In genomic region chr7:22445140-22445722, GRCh38 we compare ENCODE assay signal across 8 cellular contexts. TPM values are rescaled to one million over a fixed set of nuclear protein-coding genes. Genes with fewer than 3 reads are reported as not detected.
DNase-seq lines count a peak whose midpoint lies in the region; ATAC-seq and TF ChIP-seq lines count a peak whose summit lies in the region.

No MANE protein-coding gene starts in this region.

- no peaks in the 10 kb centered on the region for H4K20me1 ChIP-seq in hepatocyte (ENCODE audit: insufficient read depth, poor library complexity, severe bottlenecking)

- intact Hi-C loops in A673 (cut with micrococcal nuclease; ENCODE audit: unreplicated experiment): no loop called here

- BruUV-seq in A673 (replicated peaks; lab: Mats Ljungman, UMichigan): no TSS peak

- WGBS in hepatocyte (ENCODE audit: low lambda C conversion rate, missing lambda C conversion rate): 62% methylated on average over 14 of the region's 14 CpGs

- no peak overlapping the region for H2AFZ ChIP-seq in hepatocyte

- peak overlapping the region; percentile 24 for H3K27ac ChIP-seq in A673 (ENCODE audit: low read depth, low read length, poor library complexity, severe bottlenecking)
- H3K27ac ChIP-seq in hepatocyte: no peak overlapping the region

- no peak overlapping the region for H3K4me3 Mint-ChIP-seq in neural crest cell

- H3K4me1 Mint-ChIP-seq in neural crest cell: peaks cover 26% of the 10 kb centered on the region

- H3K4me1 ChIP-seq in A673 (ENCODE audit: insufficient read depth, low read length, poor library complexity, severe bottlenecking) (peaks cover 22% of the 10 kb centered on the region), hepatocyte (ENCODE audit: insufficient read depth) (peaks cover 13% of the 10 kb centered on the region)

- CTCF ChIA-PET in A673 (lab: Charles Lee): no interaction called here

- H3K9me3 Mint-ChIP-seq in neural crest cell: peaks cover 3% of the 10 kb centered on the region

- no peaks in the 10 kb centered on the region for H3K9me3 ChIP-seq in A673 (ENCODE audit: low read depth, low read length, poor library complexity, severe bottlenecking)
- H3K9me3 ChIP-seq in hepatocyte (ENCODE audit: low read depth): no peaks in the 10 kb centered on the region

- H3K36me3 Mint-ChIP-seq in neural crest cell (ENCODE audit: low read depth): peaks cover 3% of the 10 kb centered on the region

- POLR2A ChIA-PET in A673 (lab: Charles Lee; ENCODE audit: low non-redundant PET): no interaction called here

- H3K4me3 ChIP-seq in A673 (ENCODE audit: low read depth, low read length, poor library complexity, severe bottlenecking): no peak overlapping the region
- no peak overlapping the region for H3K4me3 ChIP-seq in hepatocyte

- peak overlapping the region; percentile 43 for H3K27ac Mint-ChIP-seq in neural crest cell (ENCODE audit: unreplicated experiment)

- H3K79me2 ChIP-seq in hepatocyte: no peaks in the 10 kb centered on the region

- no peaks in the 10 kb centered on the region for H3K27me3 Mint-ChIP-seq in neural crest cell (ENCODE audit: low read depth)

- ATAC-seq in GM21423 (IDR thresholded peaks at IDR 0.05; ENCODE audit: unreplicated experiment): peak; percentile 37

- no peaks in the 10 kb centered on the region for H3K9me2 ChIP-seq in hepatocyte (replicated peaks; ENCODE audit: insufficient read depth)

- H3K27me3 ChIP-seq in A673 (replicated peaks; ENCODE audit: insufficient read depth, low read depth, low read length, poor library complexity): no peaks in the 10 kb centered on the region
- no peaks in the 10 kb centered on the region for H3K27me3 ChIP-seq in hepatocyte

- no peak overlapping the region for H3K4me2 ChIP-seq in hepatocyte

- TF ChIP-seq CTCF in A673 (conservative IDR thresholded peaks at IDR 0.05; ENCODE audit: low read depth, low read length) (no peak), neural crest cell (conservative IDR thresholded peaks at IDR 0.05) (no peak), hepatocyte (IDR thresholded peaks at IDR 0.05; ENCODE audit: poor library complexity) (no peak)

- H3K36me3 ChIP-seq in A673 (ENCODE audit: insufficient read depth, low read length, poor library complexity, severe bottlenecking) (no peaks in the 10 kb centered on the region), hepatocyte (replicated peaks; ENCODE audit: insufficient read depth, low read depth) (no peaks in the 10 kb centered on the region)

- peak; percentile 29 for DNase-seq in A673 (ENCODE audit: low spot score)
- peak; percentile 76 for DNase-seq in NCI-H1105 treated with DMSO at 0.1 percent for 48 hours (lab: John Stamatoyannopoulos, UW)
- peak; percentile 68 to 98 for DNase-seq in dermis microvascular lymphatic vessel endothelial cell (ENCODE audit: low read depth in 2 of 2)
- no peak for DNase-seq in neural crest cell (ENCODE audit: low read depth, low spot score)
- DNase-seq in HCEC 1CT: no peak
- no peak for DNase-seq in CD1c-positive myeloid dendritic cell (ENCODE audit: extremely low spot score)
- no peak for DNase-seq in hepatocyte (ENCODE audit: low spot score)

RNA-seq across cellular contexts. Expression of gene STEAP1B, which starts 54.8 kb away (rescaled TPM):
- 49.9 and 53.0 TPM in 2 replicates for total RNA-seq in A673 (2021)
- 2.9 and 10.9 TPM in 2 replicates for total RNA-seq in dermis microvascular lymphatic vessel endothelial cell
- 9.5 and 10.8 TPM in 2 replicates for total RNA-seq in neural crest cell
- 0.36 TPM in 1 of 2 replicates, not detected in the other for total RNA-seq in hepatocyte
- polyA plus RNA-seq in hepatocyte: 0.16 and 0.35 TPM in 2 replicates

Comparison
In these comparisons a context has a peak if more than half of its experiments do, and no peak if none do; other contexts are left out.
1. DNase-seq: peak in A673 (single experiment), NCI-H1105 treated with DMSO at 0.1 percent for 48 hours (single experiment) and dermis microvascular lymphatic vessel endothelial cell (2 of 2); none in neural crest cell (single experiment), HCEC 1CT (single experiment), CD1c-positive myeloid dendritic cell (single experiment) and hepatocyte (single experiment).